ENCODE assay signal across 21 cellular contexts in the genomic region with DNA sequence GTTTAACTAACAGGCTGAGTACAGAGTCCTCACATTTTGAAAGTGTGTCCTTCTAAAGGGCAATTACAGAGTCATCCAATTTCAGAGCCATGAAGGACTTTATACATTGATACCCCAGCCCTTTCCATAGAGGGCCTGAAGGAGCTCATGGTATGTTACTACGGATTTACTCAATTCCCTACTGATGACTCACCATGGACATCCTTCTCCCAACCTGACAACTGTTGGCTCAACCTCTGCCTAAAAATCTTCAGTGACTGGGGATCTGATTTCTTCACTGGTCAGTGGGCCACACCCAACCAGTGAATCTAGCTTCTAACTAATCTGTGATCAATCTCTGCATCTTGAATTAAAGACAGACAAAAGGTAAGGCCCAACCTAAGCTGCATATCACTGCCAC.
DNase-seq lines count a peak whose midpoint lies in the region; ATAC-seq, FAIRE-seq and TF ChIP-seq lines count a peak whose summit lies in the region.
"Had no signal": no experiment of that assay in that cellular context is flagged by ENCODE, and none has a peak within 500 bp of the region (broad histone marks: within the 10 kb centered on the region; RNA-seq: fewer than 3 reads in every experiment).

No MANE protein-coding gene starts in this region.

- H3K9ac ChIP-seq in DND-41 (ENCODE audit: low read depth, low read length) (no peak overlapping the region), keratinocyte (ENCODE audit: control insufficient read depth, extremely low read depth, insufficient read depth, low read length) (no peak overlapping the region)

- no peak overlapping the region for H3K4me3 Mint-ChIP-seq in activated CD4-positive, alpha-beta memory T cell treated with anti-CD3 and anti-CD28 coated beads for 36 hours
- H3K4me3 Mint-ChIP-seq in activated CD4-positive, alpha-beta memory T cell treated with anti-CD3 and anti-CD28 coated beads, Interleukin-2, amount 10 ng/mL, durations not matched to agents 7 days and 5 days, result no peak overlapping the region
- no peak overlapping the region for H3K4me3 Mint-ChIP-seq in activated CD8-positive, alpha-beta T cell treated with anti-CD3 and anti-CD28 coated beads for 36 hours
- no peak overlapping the region for H3K4me3 Mint-ChIP-seq in HFFc6
- H3K4me3 Mint-ChIP-seq: CD14-positive monocyte had no signal

- H3K79me2 ChIP-seq in DND-41 (ENCODE audit: insufficient read depth, low read length) (peaks cover 56% of the 10 kb centered on the region), keratinocyte (ENCODE audit: control insufficient read depth, insufficient read depth, low read length) (no peaks in the 10 kb centered on the region)

- H3K9me3 ChIP-seq in DND-41 (ENCODE audit: insufficient read depth, low read length, severe bottlenecking) (no peaks in the 10 kb centered on the region), keratinocyte (ENCODE audit: control insufficient read depth, low read depth, low read length) (no peaks in the 10 kb centered on the region)
- H3K9me3 ChIP-seq: esophagus muscularis mucosa had no signal

- intact Hi-C loops in activated CD4-positive, alpha-beta memory T cell treated with anti-CD3 and anti-CD28 coated beads for 36 hours (cut with micrococcal nuclease), result loop anchor here (10.0 kb wide), 1 partner anchor 448 kb away; no protein-coding TSS in a partner anchor
- intact Hi-C loops in activated CD8-positive, alpha-beta T cell treated with anti-CD3 and anti-CD28 coated beads for 36 hours (cut with micrococcal nuclease), result loop anchor here (5.0 to 10.0 kb wide), 2 partner anchors 74 to 228 kb away; no protein-coding TSS in a partner anchor

- DNase-seq in activated CD4-positive, alpha-beta memory T cell treated with anti-CD3 and anti-CD28 coated beads for 36 hours, result no peak
- no peak for DNase-seq in activated CD4-positive, alpha-beta memory T cell treated with anti-CD3 and anti-CD28 coated beads, Interleukin-2, amount 10 ng/mL, durations not matched to agents 7 days and 5 days
- no peak for DNase-seq in DND-41
- no peak for DNase-seq in activated CD8-positive, alpha-beta T cell treated with anti-CD3 and anti-CD28 coated beads for 36 hours
- no peak for DNase-seq in keratinocyte (ENCODE audit: low read depth, low spot score)
- DNase-seq in HFFc6, result no peak
- no peak for DNase-seq in occipital lobe (lab: John Stamatoyannopoulos, UW)
- DNase-seq: aorta; DMS79; effector CD4-positive, alpha-beta T cell; left ventricle myocardium superior; MV-4-11; NCI-H1930; NCI-H446; NK-92 treated with Interleukin-12 subunit alpha and Interleukin-12 subunit beta, amount 100 ng/mL, for 24 hours; retina; stimulated activated CD4-positive, alpha-beta T cell treated with anti-CD3 and anti-CD28 coated beads, Interleukin-12 subunit alpha, Interleukin-12 subunit beta, amount 100 ng/mL, for 4 hours had no signal

- H3K4me1 Mint-ChIP-seq in activated CD4-positive, alpha-beta memory T cell treated with anti-CD3 and anti-CD28 coated beads for 36 hours (ENCODE audit: low read depth), result peaks cover 83% of the 10 kb centered on the region
- peaks cover 60% of the 10 kb centered on the region for H3K4me1 Mint-ChIP-seq in activated CD4-positive, alpha-beta memory T cell treated with anti-CD3 and anti-CD28 coated beads, Interleukin-2, amount 10 ng/mL, durations not matched to agents 7 days and 5 days
- peaks cover 78% of the 10 kb centered on the region for H3K4me1 Mint-ChIP-seq in activated CD8-positive, alpha-beta T cell treated with anti-CD3 and anti-CD28 coated beads for 36 hours (ENCODE audit: low read depth)
- no peaks in the 10 kb centered on the region for H3K4me1 Mint-ChIP-seq in HFFc6 (ENCODE audit: low read depth)

- no peaks in the 10 kb centered on the region for H3K9me1 ChIP-seq in keratinocyte (ENCODE audit: control insufficient read depth, extremely low read depth, insufficient read depth, low read length)

- dilution Hi-C loops in keratinocyte (cut with MboI; ENCODE audit: extremely low pct_ligation_motif_present, low sequenced_read_pairs), result no loop called here

- peaks cover 18% of the 10 kb centered on the region for H3K36me3 Mint-ChIP-seq in activated CD4-positive, alpha-beta memory T cell treated with anti-CD3 and anti-CD28 coated beads for 36 hours
- peaks cover 41% of the 10 kb centered on the region for H3K36me3 Mint-ChIP-seq in activated CD4-positive, alpha-beta memory T cell treated with anti-CD3 and anti-CD28 coated beads, Interleukin-2, amount 10 ng/mL, durations not matched to agents 7 days and 5 days (ENCODE audit: low read depth)
- peaks cover 22% of the 10 kb centered on the region for H3K36me3 Mint-ChIP-seq in activated CD8-positive, alpha-beta T cell treated with anti-CD3 and anti-CD28 coated beads for 36 hours (ENCODE audit: low read depth)
- H3K36me3 Mint-ChIP-seq in HFFc6 (ENCODE audit: low read depth), result no peaks in the 10 kb centered on the region
- H3K36me3 Mint-ChIP-seq: CD14-positive monocyte had no signal

- H3K36me3 ChIP-seq in DND-41 (ENCODE audit: insufficient read depth, low read length), result peaks cover 39% of the 10 kb centered on the region
- no peaks in the 10 kb centered on the region for H3K36me3 ChIP-seq in keratinocyte (ENCODE audit: control insufficient read depth in 2 of 2, extremely low read depth in 1 of 2, insufficient read depth in 2 of 2, low read length in 2 of 2)
- H3K36me3 ChIP-seq: esophagus muscularis mucosa had no signal

- no peaks in the 10 kb centered on the region for H3K27me3 ChIP-seq in DND-41 (ENCODE audit: insufficient read depth, low read length, poor library complexity)
- H3K27me3 ChIP-seq in keratinocyte (ENCODE audit: control insufficient read depth, extremely low read depth, insufficient read depth, low read length), result no peaks in the 10 kb centered on the region
- H3K27me3 ChIP-seq: esophagus muscularis mucosa had no signal

- no peak overlapping the region for H3K4me2 ChIP-seq in DND-41 (ENCODE audit: insufficient read depth, low read length)
- H3K4me2 ChIP-seq in keratinocyte (ENCODE audit: control insufficient read depth, extremely low read depth, insufficient read depth, low read depth, low read length), result no peak overlapping the region

- H4K20me1 ChIP-seq in DND-41 (ENCODE audit: insufficient read depth, low read length) (no peaks in the 10 kb centered on the region), keratinocyte (ENCODE audit: control insufficient read depth, extremely low read depth, insufficient read depth, low read length) (no peaks in the 10 kb centered on the region)

- H2AFZ ChIP-seq in DND-41 (ENCODE audit: low read depth, low read length), result no peak overlapping the region
- no peak overlapping the region for H2AFZ ChIP-seq in keratinocyte (ENCODE audit: control insufficient read depth, low read length)

- H3K4me1 ChIP-seq in DND-41 (ENCODE audit: insufficient read depth, low read length) (peaks cover 85% of the 10 kb centered on the region), keratinocyte (ENCODE audit: control insufficient read depth, extremely low read depth, insufficient read depth, low read length) (peaks cover 10% of the 10 kb centered on the region)
- H3K4me1 ChIP-seq: esophagus muscularis mucosa had no signal

- H3K27ac Mint-ChIP-seq in activated CD4-positive, alpha-beta memory T cell treated with anti-CD3 and anti-CD28 coated beads for 36 hours, result peak overlapping the region; percentile 76
- H3K27ac Mint-ChIP-seq in activated CD4-positive, alpha-beta memory T cell treated with anti-CD3 and anti-CD28 coated beads, Interleukin-2, amount 10 ng/mL, durations not matched to agents 7 days and 5 days, result no peak overlapping the region
- H3K27ac Mint-ChIP-seq in activated CD8-positive, alpha-beta T cell treated with anti-CD3 and anti-CD28 coated beads for 36 hours, result peak overlapping the region; percentile 1
- no peak overlapping the region for H3K27ac Mint-ChIP-seq in HFFc6

- peak; percentile 20 for FAIRE-seq in keratinocyte (lab: Jason Lieb, UNC)

- H3K27me3 Mint-ChIP-seq in activated CD4-positive, alpha-beta memory T cell treated with anti-CD3 and anti-CD28 coated beads for 36 hours, result no peaks in the 10 kb centered on the region
- H3K27me3 Mint-ChIP-seq in activated CD4-positive, alpha-beta memory T cell treated with anti-CD3 and anti-CD28 coated beads, Interleukin-2, amount 10 ng/mL, durations not matched to agents 7 days and 5 days, result no peaks in the 10 kb centered on the region
- no peaks in the 10 kb centered on the region for H3K27me3 Mint-ChIP-seq in activated CD8-positive, alpha-beta T cell treated with anti-CD3 and anti-CD28 coated beads for 36 hours
- no peaks in the 10 kb centered on the region; the same call in 1 of the 2 replicates for H3K27me3 Mint-ChIP-seq in HFFc6 (ENCODE audit: insufficient read depth)

- H3K4me3 ChIP-seq in DND-41 (ENCODE audit: low read depth in 1 of 2, low read length in 2 of 2) (no peak overlapping the region), keratinocyte (ENCODE audit: control insufficient read depth in 2 of 3, extremely low read depth in 1 of 3, insufficient read depth in 2 of 3, low read depth in 1 of 3, low read length in 3 of 3) (no peak overlapping the region)
- H3K4me3 ChIP-seq: esophagus muscularis mucosa had no signal

- ATAC-seq in DND-41 (ENCODE audit: insufficient read depth, low read depth), result no peak
- no peak for ATAC-seq in activated CD8-positive, alpha-beta T cell treated with anti-CD3 and anti-CD28 coated beads for 36 hours
- ATAC-seq in GM18909 (IDR thresholded peaks at IDR 0.05; ENCODE audit: poor library complexity, unreplicated experiment), result no peak
- ATAC-seq: left ventricle myocardium superior had no signal

- H3K9me3 Mint-ChIP-seq in activated CD4-positive, alpha-beta memory T cell treated with anti-CD3 and anti-CD28 coated beads for 36 hours, result peaks cover 12% of the 10 kb centered on the region
- H3K9me3 Mint-ChIP-seq in activated CD4-positive, alpha-beta memory T cell treated with anti-CD3 and anti-CD28 coated beads, Interleukin-2, amount 10 ng/mL, durations not matched to agents 7 days and 5 days, result peaks cover 12% of the 10 kb centered on the region
- H3K9me3 Mint-ChIP-seq in activated CD8-positive, alpha-beta T cell treated with anti-CD3 and anti-CD28 coated beads for 36 hours, result peaks cover 21% of the 10 kb centered on the region
- peaks cover 30% of the 10 kb centered on the region for H3K9me3 Mint-ChIP-seq in HFFc6

- POLR2A ChIA-PET in activated CD4-positive, alpha-beta memory T cell treated with anti-CD3 and anti-CD28 coated beads for 36 hours (lab: Charles Lee), result no interaction called here
- POLR2A ChIA-PET in activated CD4-positive, alpha-beta memory T cell treated with anti-CD3 and anti-CD28 coated beads, Interleukin-2, amount 10 ng/mL, durations not matched to agents 7 days and 5 days (lab: Charles Lee), result interaction anchor here (1.1 kb wide), 1 partner anchor 13 kb away, joined by 3 read pairs; no protein-coding TSS in a partner anchor
- POLR2A ChIA-PET in activated CD8-positive, alpha-beta T cell treated with anti-CD3 and anti-CD28 coated beads for 36 hours (lab: Charles Lee), result interaction anchor here (1.2 kb wide), 1 partner anchor 33 kb away, joined by 3 read pairs; no protein-coding TSS in a partner anchor

- H3K27ac ChIP-seq in DND-41 (ENCODE audit: low read length) (peak overlapping the region; percentile 55), keratinocyte (ENCODE audit: control insufficient read depth, insufficient read depth, low read length) (no peak overlapping the region)
- H3K27ac ChIP-seq: esophagus muscularis mucosa, RWPE1 had no signal

- no peak for TF ChIP-seq CTCF in DND-41 (IDR thresholded peaks at IDR 0.05; ENCODE audit: borderline replicate concordance, extremely low read depth, low read length, poor library complexity, severe bottlenecking)
- TF ChIP-seq CTCF in activated CD8-positive, alpha-beta T cell treated with anti-CD3 and anti-CD28 coated beads for 36 hours (IDR thresholded peaks at IDR 0.05), result no peak
- no peak for TF ChIP-seq CTCF in keratinocyte (optimal IDR thresholded peaks at IDR 0.05 in 1 of 3, IDR thresholded peaks at IDR 0.05 in 1 of 3, conservative IDR thresholded peaks at IDR 0.05 in 1 of 3; ENCODE audit: extremely low read depth in 1 of 3, insufficient read depth in 2 of 3, low read length in 3 of 3)
- TF ChIP-seq CTCF in HFFc6 (IDR thresholded peaks at IDR 0.05), result no peak

- CTCF ChIA-PET in activated CD4-positive, alpha-beta memory T cell treated with anti-CD3 and anti-CD28 coated beads for 36 hours (lab: Charles Lee), result no interaction called here
- CTCF ChIA-PET in activated CD4-positive, alpha-beta memory T cell treated with anti-CD3 and anti-CD28 coated beads, Interleukin-2, amount 10 ng/mL, durations not matched to agents 7 days and 5 days (lab: Charles Lee), result no interaction called here
- CTCF ChIA-PET in activated CD8-positive, alpha-beta T cell treated with anti-CD3 and anti-CD28 coated beads for 36 hours (lab: Charles Lee), result interaction anchor here (0.6 kb wide), 1 partner anchor 33 kb away, joined by 3 read pairs; no protein-coding TSS in a partner anchor

Comparison
In these comparisons a context has a peak if more than half of its experiments do, and no peak if none do; other contexts are left out.
1. H3K27ac Mint-ChIP-seq: peak in activated CD4-positive, alpha-beta memory T cell treated with anti-CD3 and anti-CD28 coated beads for 36 hours (single experiment) and activated CD8-positive, alpha-beta T cell treated with anti-CD3 and anti-CD28 coated beads for 36 hours (single experiment); none in activated CD4-positive, alpha-beta memory T cell treated with anti-CD3 and anti-CD28 coated beads, Interleukin-2, amount 10 ng/mL, durations not matched to agents 7 days and 5 days (single experiment) and HFFc6 (single experiment).